Comparison of ENCODE assay signal across 21 cellular contexts in the genomic region with DNA sequence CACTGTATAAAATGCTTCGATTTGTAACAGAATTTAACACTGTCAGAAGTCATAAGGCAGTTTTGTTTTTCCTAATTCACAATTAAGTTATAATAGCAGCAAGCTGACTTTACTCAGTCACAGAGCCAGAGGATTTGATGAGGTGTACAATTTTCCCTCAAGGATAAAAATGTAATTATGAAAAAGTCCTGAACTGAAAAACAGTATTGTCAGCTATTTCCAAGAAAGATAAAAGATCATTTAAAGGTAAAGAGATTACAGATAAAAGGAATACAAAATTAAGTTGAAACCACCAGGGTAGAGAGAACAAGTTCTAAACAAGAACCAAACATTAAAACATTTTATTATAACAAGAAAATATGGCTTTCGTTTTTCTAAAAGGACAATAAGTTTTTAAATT.
"Had no signal": no experiment of that assay in that cellular context is flagged by ENCODE, and none has a peak within 500 bp of the region (broad histone marks: within the 10 kb centered on the region; RNA-seq: fewer than 3 reads in every experiment).

No MANE protein-coding gene starts in this region.

- H3K9me3 Mint-ChIP-seq: mesothelial cell of epicardium, neural crest cell had no signal

- H3K4me3 Mint-ChIP-seq: dendritic cell treated with granulocyte-macrophage colony-stimulating factor and Interleukin-4, amounts not matched to agents 40 ng/mL and 50 ng/mL, for 4 days; effector memory CD8-positive, alpha-beta T cell; mesothelial cell of epicardium; natural killer cell; neural crest cell; stimulated activated naive B cell treated with anti-CD40 and anti-IgM and Interleukin-4, amounts not matched to agents 10 μg/mL and 1 μg/mL and 100 μg/mL, for 72 hours; stimulated activated naive CD8-positive, alpha-beta T cell treated with anti-CD3 and anti-CD28 coated beads, Interleukin-15, amount 100 ng/mL, for 72 hours had no signal

- H3K27ac ChIP-seq: esophagus squamous epithelium, gastroesophageal sphincter, parathyroid adenoma, psoas muscle, sigmoid colon, skin epidermis, testis, transverse colon had no signal

- H3K27me3 ChIP-seq: esophagus squamous epithelium, gastroesophageal sphincter, sigmoid colon, testis, transverse colon had no signal

- H3K4me3 ChIP-seq: esophagus squamous epithelium, gastroesophageal sphincter, psoas muscle, sigmoid colon, skin epidermis, testis, transverse colon had no signal

- ATAC-seq: effector memory CD8-positive, alpha-beta T cell; gastroesophageal sphincter; left lobe of liver; natural killer cell; psoas muscle; stimulated activated naive B cell treated with anti-CD40 and anti-IgM and Interleukin-4, amounts not matched to agents 10 μg/mL and 1 μg/mL and 100 μg/mL, for 72 hours; stimulated activated naive CD8-positive, alpha-beta T cell treated with anti-CD3 and anti-CD28 coated beads, Interleukin-15, amount 100 ng/mL, for 72 hours had no signal

- H3K4me1 Mint-ChIP-seq: natural killer cell; neural crest cell; stimulated activated naive B cell treated with anti-CD40 and anti-IgM and Interleukin-4, amounts not matched to agents 10 μg/mL and 1 μg/mL and 100 μg/mL, for 72 hours; stimulated activated naive CD8-positive, alpha-beta T cell treated with anti-CD3 and anti-CD28 coated beads, Interleukin-15, amount 100 ng/mL, for 72 hours had no signal

- H3K4me1 ChIP-seq: parathyroid adenoma, psoas muscle, testis, transverse colon had no signal

- H3K36me3 ChIP-seq: esophagus squamous epithelium, gastroesophageal sphincter, sigmoid colon, transverse colon had no signal

- DNase-seq: effector memory CD8-positive, alpha-beta T cell; esophagus squamous epithelium; glutamatergic neuron; islet precursor cell; natural killer cell; psoas muscle; retina; sigmoid colon; stimulated activated CD4-positive, alpha-beta T cell treated with anti-CD3 and anti-CD28 coated beads, Interleukin-2, amount 100 ng/mL, for 24 hours; stimulated activated CD4-positive, alpha-beta T cell treated with anti-CD3 and anti-CD28 coated beads, Interleukin-4, amount 100 ng/mL, for 4 hours; stimulated activated naive B cell treated with anti-CD40 and anti-IgM and Interleukin-4, amounts not matched to agents 10 μg/mL and 1 μg/mL and 100 μg/mL, for 72 hours; stimulated activated naive CD8-positive, alpha-beta T cell treated with anti-CD3 and anti-CD28 coated beads, Interleukin-15, amount 100 ng/mL, for 72 hours; testis; transverse colon had no signal

- H3K27me3 Mint-ChIP-seq: dendritic cell treated with granulocyte-macrophage colony-stimulating factor and Interleukin-4, amounts not matched to agents 40 ng/mL and 50 ng/mL, for 4 days; effector memory CD8-positive, alpha-beta T cell; stimulated activated naive B cell treated with anti-CD40 and anti-IgM and Interleukin-4, amounts not matched to agents 10 μg/mL and 1 μg/mL and 100 μg/mL, for 72 hours; stimulated activated naive CD8-positive, alpha-beta T cell treated with anti-CD3 and anti-CD28 coated beads, Interleukin-15, amount 100 ng/mL, for 72 hours had no signal

- H3K36me3 Mint-ChIP-seq: mesothelial cell of epicardium; natural killer cell; stimulated activated naive B cell treated with anti-CD40 and anti-IgM and Interleukin-4, amounts not matched to agents 10 μg/mL and 1 μg/mL and 100 μg/mL, for 72 hours had no signal

- H3K79me2 ChIP-seq: parathyroid adenoma had no signal

- H3K9me3 ChIP-seq: esophagus squamous epithelium, gastroesophageal sphincter, psoas muscle, sigmoid colon, testis, transverse colon had no signal

- H2AFZ ChIP-seq: parathyroid adenoma had no signal

- H3K27ac Mint-ChIP-seq: dendritic cell treated with granulocyte-macrophage colony-stimulating factor and Interleukin-4, amounts not matched to agents 40 ng/mL and 50 ng/mL, for 4 days; effector memory CD8-positive, alpha-beta T cell; mesothelial cell of epicardium; natural killer cell; stimulated activated naive B cell treated with anti-CD40 and anti-IgM and Interleukin-4, amounts not matched to agents 10 μg/mL and 1 μg/mL and 100 μg/mL, for 72 hours; stimulated activated naive CD8-positive, alpha-beta T cell treated with anti-CD3 and anti-CD28 coated beads, Interleukin-15, amount 100 ng/mL, for 72 hours had no signal
